23 cellular contexts compared by ENCODE assay signal in the genomic region with DNA sequence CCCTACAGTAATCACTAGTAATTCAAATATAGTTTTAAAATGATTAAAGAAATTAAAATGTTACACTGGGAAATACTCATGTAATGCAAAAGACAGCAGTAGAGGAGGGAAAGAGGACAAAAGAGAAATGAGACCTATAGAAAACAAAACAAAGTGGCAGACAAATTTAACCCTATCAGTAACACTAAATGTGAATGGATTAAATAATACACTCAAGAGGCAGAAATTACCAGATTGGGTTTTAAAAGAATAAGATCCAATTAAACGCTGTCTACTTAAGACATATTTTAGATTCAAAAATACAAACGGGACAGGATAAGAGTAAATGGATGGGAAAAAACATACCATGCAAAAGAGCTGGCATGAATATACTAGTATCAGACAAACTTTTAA. TPM values are rescaled to one million over a fixed set of nuclear protein-coding genes. Genes with fewer than 3 reads are reported as not detected.
DNase-seq lines count a peak whose midpoint lies in the region; ATAC-seq, FAIRE-seq and TF ChIP-seq lines count a peak whose summit lies in the region.
"Had no signal": no experiment of that assay in that cellular context is flagged by ENCODE, and none has a peak within 500 bp of the region (broad histone marks: within the 10 kb centered on the region; RNA-seq: fewer than 3 reads in every experiment).

No MANE protein-coding gene starts in this region.

- CTCF ChIA-PET in HepG2 (lab: Yijun Ruan, JAX; ENCODE audit: low intra/inter-chr PET ratio, low total read pairs): no interaction called here

- no TSS peak for BruUV-seq in HepG2 (replicated peaks; lab: Mats Ljungman, UMichigan)

- no peak for TF ChIP-seq RAD21 in HepG2 (CRISPR knock-in tag; IDR thresholded peaks at IDR 0.05)

- WGBS in HepG2 (ENCODE audit: low lambda C conversion rate): 93% methylated on average over 2 of the region's 2 CpGs

- peak overlapping the region; percentile 80 for H3K27ac ChIP-seq in C4-2B
- H3K27ac ChIP-seq in HepG2 (ENCODE audit: extremely low read length, insufficient read depth, low read length): no peak overlapping the region
- H3K27ac ChIP-seq: A549, SJCRH30 had no signal

- H3K4me3 ChIP-seq in HepG2 (replicated peaks in 1 of 3; ENCODE audit: insufficient read depth in 1 of 3, low read depth in 2 of 3, low read length in 3 of 3): no peak overlapping the region
- H3K4me3 ChIP-seq: A549, SJCRH30 had no signal

- no peak overlapping the region for H3K4me2 ChIP-seq in HepG2 (ENCODE audit: low read depth, low read length)
- H3K4me2 ChIP-seq: A549 had no signal

- H3K27ac Mint-ChIP-seq in mesothelial cell of epicardium: peak overlapping the region; percentile 28
- H3K27ac Mint-ChIP-seq: B cell had no signal

- no peak for DNase-seq in mesothelial cell of epicardium (ENCODE audit: low spot score in 2 of 2, unreplicated experiment in 2 of 2)
- no peak for DNase-seq in HepG2 (ENCODE audit: low spot score)
- no peak for DNase-seq in NCI-H146 (lab: John Stamatoyannopoulos, UW)
- DNase-seq in GM12891 (ENCODE audit: insufficient read length, low spot score): no peak
- DNase-seq: Caco-2, DND-41, KBM-7, MM.1S, NCI-H1048, NCI-H1436, NCI-H1930, NCI-H510A, NCI-H748 treated with DMSO at 0.1 percent for 48 hours, SJCRH30 had no signal

- H2AFZ ChIP-seq in HepG2 (ENCODE audit: low read length): no peak overlapping the region

- H4K20me1 ChIP-seq in HepG2 (ENCODE audit: insufficient read depth, low read length): peaks cover 39% of the 10 kb centered on the region

- no peak overlapping the region for H3K9ac ChIP-seq in HepG2 (ENCODE audit: insufficient read depth, low read depth, low read length)

- H3K4me3 Mint-ChIP-seq in mesothelial cell of epicardium: no peak overlapping the region
- H3K4me3 Mint-ChIP-seq: B cell had no signal

- H3K27me3 ChIP-seq in HepG2 (ENCODE audit: control insufficient read depth in 1 of 2, insufficient read depth in 2 of 2, low read length in 2 of 2): no peaks in the 10 kb centered on the region
- H3K27me3 ChIP-seq: SJCRH30 had no signal

- no peak for ATAC-seq in HepG2
- no peak for ATAC-seq in GM19351 (IDR thresholded peaks at IDR 0.05; ENCODE audit: unreplicated experiment)
- ATAC-seq: A549, HCT116 had no signal

- 0 out of 5 replicates have a peak, but pooled peaks cover 0 to 2% of the 10 kb centered on the region in 2 experiments for H3K36me3 ChIP-seq in HepG2 (replicated peaks in 1 of 2; ENCODE audit: control insufficient read depth in 1 of 2, insufficient read depth in 2 of 2, low read length in 2 of 2)
- H3K36me3 ChIP-seq: SJCRH30 had no signal

- H3K9me3 Mint-ChIP-seq in mesothelial cell of epicardium: peaks cover 11% of the 10 kb centered on the region

- in situ Hi-C loops in HepG2 (cut with HindIII; ENCODE audit: extremely low pct_ligation_motif_present, low pct_unique_long_range_greater_than_20kb): no loop called here

- no peaks in the 10 kb centered on the region for H3K27me3 Mint-ChIP-seq in mesothelial cell of epicardium (ENCODE audit: low read depth)
- H3K27me3 Mint-ChIP-seq: B cell had no signal

- H3K79me2 ChIP-seq in HepG2 (ENCODE audit: insufficient read depth, low read length): peaks cover 100% of the 10 kb centered on the region

- TF ChIP-seq POLR2A in HepG2 (IDR thresholded peaks at IDR 0.05; ENCODE audit: insufficient read depth in 1 of 2, low read depth in 2 of 2, low read length in 2 of 2) (no peak), GM12891 (IDR thresholded peaks at IDR 0.05; ENCODE audit: low read depth, low read length) (no peak)

- POLR2A ChIA-PET in HepG2 (lab: Yijun Ruan, JAX): interaction anchor here (1.0 kb wide), 1 partner anchor 168 kb away, joined by 3 read pairs; no protein-coding TSS in a partner anchor

- intact Hi-C loops in HepG2 (cut with micrococcal nuclease; ENCODE audit: unreplicated experiment): no loop called here

- peaks cover 8% of the 10 kb centered on the region for H3K36me3 Mint-ChIP-seq in mesothelial cell of epicardium

- H3K9me3 ChIP-seq in HepG2 (ENCODE audit: low read length): no peaks in the 10 kb centered on the region
- H3K9me3 ChIP-seq: A549, Caco-2 had no signal

- H3K4me1 Mint-ChIP-seq in mesothelial cell of epicardium: peaks cover 20% of the 10 kb centered on the region

- H3K4me1 ChIP-seq in HepG2 (ENCODE audit: insufficient read depth, low read length): peaks cover 77% of the 10 kb centered on the region
- H3K4me1 ChIP-seq: SJCRH30 had no signal

- TF ChIP-seq CTCF in C4-2B (conservative IDR thresholded peaks at IDR 0.05) (no peak), mesothelial cell of epicardium (IDR thresholded peaks at IDR 0.05; ENCODE audit: unreplicated experiment) (no peak), HepG2 (CRISPR knock-in tag; IDR thresholded peaks at IDR 0.05) (no peak)

- TF ChIP-seq EP300 in HepG2 (IDR thresholded peaks at IDR 0.05; ENCODE audit: low read depth in 2 of 2, low read length in 2 of 2) (no peak), HepG2 (CRISPR knock-in tag; IDR thresholded peaks at IDR 0.05; ENCODE audit: borderline replicate concordance) (no peak)

- FAIRE-seq in G401.6 (lab: Jason Lieb, UNC) (peak; percentile 34), TTC549 (lab: Jason Lieb, UNC) (peak; percentile 32), HepG2 (lab: Jason Lieb, UNC) (no peak), GM12891 (lab: Jason Lieb, UNC) (no peak)
- FAIRE-seq: A549, H1, RCC 7860 had no signal

TF ChIP-seq in HepG2, 621 proteins besides CTCF, POLR2A, EP300 and RAD21 (continues in another document):
- TF ChIP-seq CEBPB (IDR thresholded peaks at IDR 0.05; ENCODE audit: borderline replicate concordance, low read depth, low read length) (no peak), ZFP36 (IDR thresholded peaks at IDR 0.05; ENCODE audit: borderline replicate concordance, low read depth, low read length, partially characterized antibody) (no peak), ZNF484 (CRISPR knock-in tag; IDR thresholded peaks at IDR 0.05; ENCODE audit: borderline replicate concordance, low read depth) (no peak), LCORL (IDR thresholded peaks at IDR 0.05) (no peak), LCORL (CRISPR knock-in tag; IDR thresholded peaks at IDR 0.05) (no peak), KLF11 (CRISPR knock-in tag; IDR thresholded peaks at IDR 0.05) (no peak), ZNF879 (CRISPR knock-in tag; IDR thresholded peaks at IDR 0.05) (no peak), MBD4 (IDR thresholded peaks at IDR 0.05; ENCODE audit: borderline replicate concordance, low read length) (no peak), ZNF75D (CRISPR knock-in tag; IDR thresholded peaks at IDR 0.05; ENCODE audit: borderline replicate concordance) (no peak), EZH2 (conservative IDR thresholded peaks at IDR 0.05; ENCODE audit: low read depth, low read length) (no peak), ZSCAN22 (CRISPR knock-in tag; IDR thresholded peaks at IDR 0.05) (no peak), ZNF501 (CRISPR knock-in tag; IDR thresholded peaks at IDR 0.05) (no peak)

TF ChIP-seq in GM12891, 5 proteins besides CTCF, POLR2A, EP300 and RAD21:
- TF ChIP-seq POLR2AphosphoS5 (IDR thresholded peaks at IDR 0.05; ENCODE audit: low read depth, low read length) (no peak), SPI1 (IDR thresholded peaks at IDR 0.05; ENCODE audit: low read depth, low read length) (no peak), PAX5 (IDR thresholded peaks at IDR 0.05; ENCODE audit: insufficient read depth, low read length, severe bottlenecking) (no peak), TAF1 (IDR thresholded peaks at IDR 0.05; ENCODE audit: low read depth, low read length) (no peak), POU2F2 (IDR thresholded peaks at IDR 0.05; ENCODE audit: low read depth, low read length) (no peak)
TF ChIP-seq in GM12891: peak in this region for 0.

RNA-seq across cellular contexts. Expression of a gene that starts 17.0 kb away (rescaled TPM):
- total RNA-seq in mesothelial cell of epicardium (72.0 to 74.5 TPM (median 74.5 TPM) in 3 replicates), HepG2 (2016; rRNA removed; fragmentation: Illumina TruSeq; extraction: Trizol) (28.7 and 52.7 TPM in 2 replicates)
- total RNA-seq in HepG2 (2016; cell fraction: cytosol; rRNA removed; fragmentation: Illumina TruSeq; extraction: Trizol; ENCODE audit: low read depth): 32.6 and 34.2 TPM in 2 replicates
- 25.7 and 45.4 TPM in 2 replicates for total RNA-seq in HepG2 (2016; cell fraction: insoluble cytoplasmic fraction; rRNA removed; fragmentation: Illumina TruSeq; extraction: Trizol)
- total RNA-seq in HepG2 (2016; cell fraction: membrane; rRNA removed; fragmentation: Illumina TruSeq; extraction: Trizol): 38.6 and 48.1 TPM in 2 replicates
- 41.9 and 51.6 TPM in 2 replicates for total RNA-seq in HepG2 (2016; cell fraction: nucleus; rRNA removed; fragmentation: Illumina TruSeq; extraction: Trizol)
- 12.8 and 16.8 TPM in 2 replicates for polyA plus RNA-seq in HepG2 (2011; rRNA removed)
- polyA plus RNA-seq in HepG2 (2011; cell fraction: cytosol; rRNA removed): 5.1 and 8.5 TPM in 2 replicates
- polyA plus RNA-seq in HepG2 (2011; cell fraction: nucleus; rRNA removed): 9.6 and 11.0 TPM in 2 replicates
- polyA plus RNA-seq in HepG2 (2012): 27.7 and 38.6 TPM in 2 replicates
- 3.4 and 3.8 TPM in 2 replicates for polyA plus RNA-seq in HepG2 (2016; cell fraction: cytosol; fragmentation: Illumina TruSeq; extraction: Trizol; ENCODE audit: low read depth)
- 42.1 and 48.4 TPM in 2 replicates for polyA plus RNA-seq in HepG2 (2016; cell fraction: insoluble cytoplasmic fraction; fragmentation: Illumina TruSeq; extraction: Trizol; ENCODE audit: low read depth)
- 15.6 and 16.8 TPM in 2 replicates for polyA plus RNA-seq in HepG2 (2016; cell fraction: membrane; fragmentation: Illumina TruSeq; extraction: Trizol; ENCODE audit: low read depth)
- 38.9 and 40.3 TPM in 2 replicates for polyA plus RNA-seq in HepG2 (2016; cell fraction: nucleus; fragmentation: Illumina TruSeq; extraction: Trizol; ENCODE audit: insufficient read depth, low read depth)
- polyA minus RNA-seq in HepG2 (2011; rRNA and poly(A)+ RNA removed; ENCODE audit: low replicate concordance): 9.1 and 17.3 TPM in 2 replicates
- polyA minus RNA-seq in HepG2 (2011; cell fraction: cytosol; rRNA and poly(A)+ RNA removed): 37.8 and 45.8 TPM in 2 replicates
- polyA minus RNA-seq in HepG2 (2011; cell fraction: nucleus; rRNA and poly(A)+ RNA removed): 67.2 and 68.9 TPM in 2 replicates
- polyA plus RNA-seq in GM12891 (2012; ENCODE audit: low read depth, missing spikeins): 29.3 TPM
